9 cellular contexts compared by ENCODE assay signal in genomic region chr17:68356520-68356919, GRCh38.
DNase-seq lines count a peak whose midpoint lies in the region; ATAC-seq and TF ChIP-seq lines count a peak whose summit lies in the region.
"Had no signal": no experiment of that assay in that cellular context is flagged by ENCODE, and none has a peak within 500 bp of the region (broad histone marks: within the 10 kb centered on the region; RNA-seq: fewer than 3 reads in every experiment).

No MANE protein-coding gene starts in this region.

- TF ChIP-seq CTCF in lower lobe of right lung (IDR thresholded peaks at IDR 0.05) = no peak

- H3K9me3 ChIP-seq in lower lobe of right lung = no peaks in the 10 kb centered on the region
- H3K9me3 ChIP-seq: heart right ventricle had no signal

- H3K27ac ChIP-seq in lower lobe of right lung = no peak overlapping the region

- ATAC-seq in GM18868 (IDR thresholded peaks at IDR 0.05; ENCODE audit: unreplicated experiment) (peak; percentile 83), HG03354 (IDR thresholded peaks at IDR 0.05; ENCODE audit: poor library complexity, severe bottlenecking, unreplicated experiment) (peak; percentile 74), lower lobe of right lung (peak; percentile 61 to 77)

- H3K36me3 ChIP-seq in lower lobe of right lung = no peaks in the 10 kb centered on the region

- H3K27me3 ChIP-seq in lower lobe of right lung (ENCODE audit: low read depth) = no peaks in the 10 kb centered on the region
- H3K27me3 ChIP-seq: heart right ventricle had no signal

- H3K4me1 ChIP-seq in lower lobe of right lung = no peaks in the 10 kb centered on the region

- peak; percentile 54 to 70 for DNase-seq in activated CD4-positive, alpha-beta T cell treated with anti-CD3 and anti-CD28 coated beads, Interleukin-2, amount 50 U/mL, for 48 hours
- DNase-seq in lower lobe of right lung (no peak), occipital lobe (lab: John Stamatoyannopoulos, UW) (no peak), G401 (ENCODE audit: low spot score) (no peak), NCI-H146 (lab: John Stamatoyannopoulos, UW) (no peak), NCI-H2227 (lab: John Stamatoyannopoulos, UW; ENCODE audit: unreplicated experiment) (no peak)
- DNase-seq: heart right ventricle had no signal

- intact Hi-C loops in lower lobe of right lung (cut with DNase I) = no loop called here

- in situ Hi-C loops in G401 (cut with HindIII; ENCODE audit: low sequenced_read_pairs) = no loop called here

- no peak overlapping the region for H3K4me3 ChIP-seq in lower lobe of right lung
- H3K4me3 ChIP-seq: heart right ventricle had no signal

Comparison
In these comparisons a context has a peak if more than half of its experiments do, and no peak if none do; other contexts are left out.
1. DNase-seq: peak in activated CD4-positive, alpha-beta T cell treated with anti-CD3 and anti-CD28 coated beads, Interleukin-2, amount 50 U/mL, for 48 hours (2 of 2); none in lower lobe of right lung (single experiment), occipital lobe (single experiment), G401 (single experiment), NCI-H146 (single experiment) and NCI-H2227 (single experiment).
2. Peak in every context shown above with its lines, with median percentiles within 50 percentile points of each other: ATAC-seq.